8 cellular contexts compared by ENCODE assay signal in the genomic region with DNA sequence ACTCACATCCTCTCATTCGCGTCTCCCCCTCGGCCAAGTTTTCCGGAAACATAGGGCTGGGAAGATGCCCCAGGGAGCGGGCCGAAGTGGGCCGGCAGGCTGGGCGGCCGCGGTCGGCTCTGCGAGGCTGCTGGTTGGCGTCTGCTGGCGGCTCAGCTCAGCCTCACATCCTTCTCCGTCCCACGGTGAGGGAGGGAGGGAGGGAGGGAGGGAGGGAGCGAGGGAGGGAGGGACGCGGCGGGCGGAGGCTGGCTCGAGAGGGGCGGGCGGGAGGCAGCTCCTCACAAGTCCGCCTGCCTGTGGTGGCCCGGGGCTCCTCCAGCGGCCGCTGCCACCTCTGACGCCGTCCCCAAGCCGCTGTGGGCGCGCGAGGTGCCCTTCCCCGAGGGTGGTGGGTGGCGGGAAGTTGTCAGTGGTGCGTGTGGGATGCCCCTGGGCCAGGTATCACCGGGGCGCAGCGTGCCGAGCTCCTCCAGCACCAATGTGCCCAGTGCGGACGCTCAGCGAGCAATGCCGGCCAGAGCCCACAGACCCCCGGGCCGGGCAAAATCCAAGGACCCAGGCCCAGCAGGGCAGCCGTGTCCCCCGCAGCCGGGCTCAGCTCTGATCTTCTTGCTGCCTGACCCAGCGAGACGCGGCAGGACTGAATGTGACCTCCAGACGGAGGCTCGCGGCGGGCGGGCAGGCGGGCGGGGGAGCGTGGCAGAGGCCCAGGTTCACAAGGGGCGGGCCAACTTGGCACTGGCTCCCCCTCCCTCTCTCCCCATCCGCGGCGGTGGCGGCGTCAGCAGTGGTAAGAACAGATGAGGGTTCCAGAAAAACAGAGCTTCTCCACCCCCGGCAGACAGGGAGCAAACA.
DNase-seq lines count a peak whose midpoint lies in the region; ATAC-seq, FAIRE-seq and TF ChIP-seq lines count a peak whose summit lies in the region.

No MANE protein-coding gene starts in this region.

- no peak overlapping the region for H3K9ac ChIP-seq in iPS-15b (ENCODE audit: low read depth, low read length)

- H3K36me3 ChIP-seq in iPS-15b (ENCODE audit: control insufficient read depth, insufficient read depth, low read length) = peaks cover 28% of the 10 kb centered on the region

- no peaks in the 10 kb centered on the region for H3K4me1 ChIP-seq in iPS-15b (ENCODE audit: control insufficient read depth, insufficient read depth, low read length)

- H3K27me3 Mint-ChIP-seq in brain = no peaks in the 10 kb centered on the region

- peaks cover 3% of the 10 kb centered on the region for H3K36me3 Mint-ChIP-seq in brain

- peak overlapping the region; percentile 95 for H3K27ac ChIP-seq in VCaP

- H3K9me3 Mint-ChIP-seq in brain = no peaks in the 10 kb centered on the region

- H3K27ac Mint-ChIP-seq in brain = peak overlapping the region; percentile 31 to 94 (median 90)

- no peaks in the 10 kb centered on the region for H3K27me3 ChIP-seq in iPS-15b (ENCODE audit: control insufficient read depth, insufficient read depth, low read length)

- H3K9me3 ChIP-seq in iPS-15b (ENCODE audit: control insufficient read depth, insufficient read depth, low read length) = no peaks in the 10 kb centered on the region

- DNase-seq in AML-193 (lab: John Stamatoyannopoulos, UW) (peak; percentile 11 to 32), HUDEP-2 (lab: John Stamatoyannopoulos, UW; ENCODE audit: unreplicated experiment in 76 of 76) (peak in 50 of 76 experiments; percentile 3 to 76 (median 42)), retinal pigment epithelial cell (ENCODE audit: low read depth) (no peak), urothelium cell line (ENCODE audit: low spot score) (peak; percentile 86)

- no peak for TF ChIP-seq CTCF in VCaP (conservative IDR thresholded peaks at IDR 0.05)
- TF ChIP-seq CTCF in brain (conservative IDR thresholded peaks at IDR 0.05) = peak; percentile 14 to 48
- TF ChIP-seq CTCF in retinal pigment epithelial cell (conservative IDR thresholded peaks at IDR 0.05; ENCODE audit: low read depth, low read length) = no peak

- peak; percentile 61 for FAIRE-seq in urothelium cell line (lab: Jason Lieb, UNC)

- H3K4me3 ChIP-seq in iPS-15b (ENCODE audit: low read depth, low read length) (peak overlapping the region; percentile 22), retinal pigment epithelial cell (ENCODE audit: low read length) (peak overlapping the region; percentile 93)

- H3K4me3 Mint-ChIP-seq in brain = peak overlapping the region; percentile 78 to 86 (median 84)

- ATAC-seq in GM18858 (IDR thresholded peaks at IDR 0.05; ENCODE audit: unreplicated experiment) = no peak

- peaks cover 69% of the 10 kb centered on the region for H3K4me1 Mint-ChIP-seq in brain

Comparison
In these comparisons a context has a peak if more than half of its experiments do, and no peak if none do; other contexts are left out.
1. CTCF ChIP-seq: peak in brain (2 of 2); none in VCaP (single experiment) and retinal pigment epithelial cell (single experiment).